Comparison of ENCODE assay signal across 10 cellular contexts in genomic region chr1:34500451-34500850, GRCh38.
DNase-seq lines count a peak whose midpoint lies in the region; ATAC-seq lines count a peak whose summit lies in the region.
"Had no signal": no experiment of that assay in that cellular context is flagged by ENCODE, and none has a peak within 500 bp of the region (broad histone marks: within the 10 kb centered on the region; RNA-seq: fewer than 3 reads in every experiment).

No MANE protein-coding gene starts in this region.

- H3K36me3 Mint-ChIP-seq in activated naive CD8-positive, alpha-beta T cell treated with anti-CD3 and anti-CD28 coated beads for 36 hours, result no peaks in the 10 kb centered on the region
- no peaks in the 10 kb centered on the region for H3K36me3 Mint-ChIP-seq in activated T-helper 17 cell treated with anti-CD3 and anti-CD28 coated beads, Interleukin-2, amount 50 U/mL, for 72 hours (ENCODE audit: low read depth)

- no peak overlapping the region for H3K27ac Mint-ChIP-seq in activated naive CD8-positive, alpha-beta T cell treated with anti-CD3 and anti-CD28 coated beads for 36 hours
- no peak overlapping the region for H3K27ac Mint-ChIP-seq in activated T-helper 17 cell treated with anti-CD3 and anti-CD28 coated beads, Interleukin-2, amount 50 U/mL, for 72 hours

- H3K27me3 Mint-ChIP-seq in activated naive CD8-positive, alpha-beta T cell treated with anti-CD3 and anti-CD28 coated beads for 36 hours, result peaks cover 26% of the 10 kb centered on the region
- H3K27me3 Mint-ChIP-seq in activated T-helper 17 cell treated with anti-CD3 and anti-CD28 coated beads, Interleukin-2, amount 50 U/mL, for 72 hours, result peaks cover 11% of the 10 kb centered on the region

- H3K4me3 Mint-ChIP-seq in activated naive CD8-positive, alpha-beta T cell treated with anti-CD3 and anti-CD28 coated beads for 36 hours, result no peak overlapping the region
- no peak overlapping the region for H3K4me3 Mint-ChIP-seq in activated T-helper 17 cell treated with anti-CD3 and anti-CD28 coated beads, Interleukin-2, amount 50 U/mL, for 72 hours
- H3K4me3 Mint-ChIP-seq: central memory CD8-positive, alpha-beta T cell had no signal

- DNase-seq in ELF-1 (ENCODE audit: low read depth, low spot score) (peak; percentile 39), HK-2 (ENCODE audit: unreplicated experiment) (peak; percentile 53), left lobe of liver (ENCODE audit: low spot score) (no peak), COR-L47 (lab: John Stamatoyannopoulos, UW) (no peak)
- peak; percentile 3 for DNase-seq in activated naive CD8-positive, alpha-beta T cell treated with anti-CD3 and anti-CD28 coated beads for 36 hours
- DNase-seq: NCI-H774 had no signal

- no peaks in the 10 kb centered on the region for H3K4me1 Mint-ChIP-seq in activated naive CD8-positive, alpha-beta T cell treated with anti-CD3 and anti-CD28 coated beads for 36 hours
- H3K4me1 Mint-ChIP-seq in activated T-helper 17 cell treated with anti-CD3 and anti-CD28 coated beads, Interleukin-2, amount 50 U/mL, for 72 hours, result no peaks in the 10 kb centered on the region
- H3K4me1 Mint-ChIP-seq: central memory CD8-positive, alpha-beta T cell had no signal

- peak; percentile 72 for ATAC-seq in left lobe of liver
- ATAC-seq in HG03571 (IDR thresholded peaks at IDR 0.05; ENCODE audit: unreplicated experiment), result no peak
- no peak for ATAC-seq in activated T-helper 17 cell treated with anti-CD3 and anti-CD28 coated beads, Interleukin-2, amount 50 U/mL, for 72 hours (replicated peaks)
- no peak for ATAC-seq in GM21423 (IDR thresholded peaks at IDR 0.05; ENCODE audit: unreplicated experiment)

- no peaks in the 10 kb centered on the region for H3K9me3 Mint-ChIP-seq in activated naive CD8-positive, alpha-beta T cell treated with anti-CD3 and anti-CD28 coated beads for 36 hours
- H3K9me3 Mint-ChIP-seq in activated T-helper 17 cell treated with anti-CD3 and anti-CD28 coated beads, Interleukin-2, amount 50 U/mL, for 72 hours, result no peaks in the 10 kb centered on the region
- H3K9me3 Mint-ChIP-seq: central memory CD8-positive, alpha-beta T cell had no signal

Comparison
In these comparisons a context has a peak if more than half of its experiments do, and no peak if none do; other contexts are left out.
1. DNase-seq: peak in ELF-1 (single experiment), HK-2 (single experiment) and activated naive CD8-positive, alpha-beta T cell treated with anti-CD3 and anti-CD28 coated beads for 36 hours (single experiment); none in left lobe of liver (single experiment) and COR-L47 (single experiment).